ENCODE assay signal across 8 cellular contexts in genomic region chr1:8875216-8875861, GRCh38. TPM values are rescaled to one million over a fixed set of nuclear protein-coding genes. Genes with fewer than 3 reads are reported as not detected.
A peak's percentile ranks its signal among the peaks of the same experiment; 100 is the strongest.
DNase-seq lines count a peak whose midpoint lies in the region; ATAC-seq, FAIRE-seq and TF ChIP-seq lines count a peak whose summit lies in the region.

No MANE protein-coding gene starts in this region.

- no peaks in the 10 kb centered on the region for H3K27me3 Mint-ChIP-seq in activated naive CD4-positive, alpha-beta T cell treated with anti-CD3 and anti-CD28 coated beads, Interleukin-2, amount 50 U/mL, for 24 hours
- no peaks in the 10 kb centered on the region for H3K27me3 Mint-ChIP-seq in activated naive CD8-positive, alpha-beta T cell

- ATAC-seq in HG02571 (IDR thresholded peaks at IDR 0.05; ENCODE audit: unreplicated experiment) = no peak

- peaks cover 54% of the 10 kb centered on the region for H3K36me3 Mint-ChIP-seq in activated naive CD4-positive, alpha-beta T cell treated with anti-CD3 and anti-CD28 coated beads, Interleukin-2, amount 50 U/mL, for 24 hours
- peaks cover 27% of the 10 kb centered on the region for H3K36me3 Mint-ChIP-seq in activated naive CD8-positive, alpha-beta T cell

- no peak for TF ChIP-seq EP300 in tibial nerve (IDR thresholded peaks at IDR 0.05)

- peak overlapping the region; percentile 91 for H3K27ac Mint-ChIP-seq in activated naive CD4-positive, alpha-beta T cell treated with anti-CD3 and anti-CD28 coated beads, Interleukin-2, amount 50 U/mL, for 24 hours
- H3K27ac Mint-ChIP-seq in activated naive CD8-positive, alpha-beta T cell = peak overlapping the region; percentile 99

- in situ Hi-C loops in KBM-7 (cut with MboI; ENCODE audit: low pct_unique_long_range_greater_than_20kb, low sequenced_read_pairs) = no loop called here

- TF ChIP-seq POLR2A in tibial nerve (IDR thresholded peaks at IDR 0.05) = no peak

- intact Hi-C loops in kidney (cut with DNase I) = no loop called here

- H3K36me3 ChIP-seq in kidney (ENCODE audit: control insufficient read depth in 1 of 2, insufficient read depth in 2 of 2, low read length in 2 of 2) (peaks cover 36 to 37% of the 10 kb centered on the region in 2 donors), tibial nerve (peaks cover 6 to 42% (median 36%) of the 10 kb centered on the region in 3 donors)

- H3K27me3 ChIP-seq in tibial nerve = no peaks in the 10 kb centered on the region

- peaks cover 57% of the 10 kb centered on the region for H3K4me1 Mint-ChIP-seq in activated naive CD4-positive, alpha-beta T cell treated with anti-CD3 and anti-CD28 coated beads, Interleukin-2, amount 50 U/mL, for 24 hours
- peaks cover 64% of the 10 kb centered on the region for H3K4me1 Mint-ChIP-seq in activated naive CD8-positive, alpha-beta T cell (ENCODE audit: low read depth)

- H3K4me3 ChIP-seq in kidney (ENCODE audit: low read length in 2 of 2) (peak overlapping the region; percentile 28), tibial nerve (no peak overlapping the region)

- peak overlapping the region; percentile 25 to 32 for H3K9ac ChIP-seq in kidney (ENCODE audit: low read length in 2 of 2)

- H3K27ac ChIP-seq in kidney (ENCODE audit: low read depth in 2 of 2, low read length in 2 of 2) (peak overlapping the region; percentile 46 to 75), tibial nerve (peak overlapping the region in 3 of 4 donors; percentile 39 to 85 (median 43))

- DNase-seq in activated naive CD4-positive, alpha-beta T cell treated with anti-CD3 and anti-CD28 coated beads, Interleukin-2, amount 50 U/mL, for 16 hours = no peak
- DNase-seq in kidney (no peak), tibial nerve (ENCODE audit: low spot score in 2 of 2) (no peak), NCI-H345 (lab: John Stamatoyannopoulos, UW) (no peak), KBM-7 (no peak)

- H3K4me3 Mint-ChIP-seq in activated naive CD4-positive, alpha-beta T cell treated with anti-CD3 and anti-CD28 coated beads, Interleukin-2, amount 50 U/mL, for 24 hours = peak overlapping the region; percentile 98
- H3K4me3 Mint-ChIP-seq in activated naive CD8-positive, alpha-beta T cell = peak overlapping the region; percentile 96

- FAIRE-seq in kidney (lab: Jason Lieb, UNC) = no peak

- H3K9me3 ChIP-seq in kidney (ENCODE audit: control insufficient read depth in 1 of 2, low read length in 2 of 2) (no peaks in the 10 kb centered on the region), tibial nerve (no peaks in the 10 kb centered on the region)

- H3K9me3 Mint-ChIP-seq in activated naive CD4-positive, alpha-beta T cell treated with anti-CD3 and anti-CD28 coated beads, Interleukin-2, amount 50 U/mL, for 24 hours = no peaks in the 10 kb centered on the region
- no peaks in the 10 kb centered on the region for H3K9me3 Mint-ChIP-seq in activated naive CD8-positive, alpha-beta T cell (ENCODE audit: low read depth)

- WGBS in tibial nerve, 2 donors = 38 to 45% methylated on average over 7 of the region's 7 CpGs

- no peak for TF ChIP-seq CTCF in kidney (IDR thresholded peaks at IDR 0.05; ENCODE audit: borderline replicate concordance, extremely low read depth, insufficient read depth)
- TF ChIP-seq CTCF in tibial nerve (IDR thresholded peaks at IDR 0.05) = no peak

- H3K4me1 ChIP-seq in kidney (ENCODE audit: control insufficient read depth in 1 of 2, insufficient read depth in 1 of 2, low read depth in 1 of 2, low read length in 2 of 2) = peaks cover 42 to 48% of the 10 kb centered on the region in 2 donors
- H3K4me1 ChIP-seq in tibial nerve = peaks cover 0 to 72% (median 57%) of the 10 kb centered on the region in 4 donors

RNA-seq across cellular contexts. Expression of gene ENO1, which starts 3.1 kb away (rescaled TPM):
- 1,164 TPM for total RNA-seq in kidney
- polyA plus RNA-seq in kidney (ENCODE audit: insufficient read depth, low read depth, low replicate concordance) = 1,321 TPM
- 100 to 1,000 TPM; 373 to 741 (median 459) TPM for total RNA-seq in tibial nerve

RNA-seq across cellular contexts. Expression of gene RERE, which starts 57.9 kb away (rescaled TPM):
- total RNA-seq in kidney = 176 TPM
- polyA plus RNA-seq in kidney (ENCODE audit: insufficient read depth, low read depth, low replicate concordance) = 37.2 TPM
- 100 to 1,000 TPM in 2 of 4 donors, 10 to 100 TPM in 2; 86.4 to 111 (median 103) TPM for total RNA-seq in tibial nerve

Comparison
In these comparisons a context has a peak if more than half of its experiments do, and no peak if none do; other contexts are left out.
1. H3K4me3 ChIP-seq: peak in kidney (2 of 2); none in tibial nerve (0 of 4).